3 cellular contexts compared by ENCODE assay signal in genomic region chr6:131191590-131191989, GRCh38.
"Had no signal": no experiment of that assay in that cellular context is flagged by ENCODE, and none has a peak within 500 bp of the region (broad histone marks: within the 10 kb centered on the region; RNA-seq: fewer than 3 reads in every experiment).

No MANE protein-coding gene starts in this region.

- DNase-seq: GDM1, GF-D8 had no signal

- H3K4me3 ChIP-seq: GM12878 had no signal
